ENCODE assay signal across 13 cellular contexts in genomic region chrX:47991263-47992092, GRCh38. TPM values are rescaled to one million over a fixed set of nuclear protein-coding genes. Genes with fewer than 3 reads are reported as not detected.
DNase-seq lines count a peak whose midpoint lies in the region; ATAC-seq, FAIRE-seq and TF ChIP-seq lines count a peak whose summit lies in the region.
"Had no signal": no experiment of that assay in that cellular context is flagged by ENCODE, and none has a peak within 500 bp of the region (broad histone marks: within the 10 kb centered on the region; RNA-seq: fewer than 3 reads in every experiment).

No MANE protein-coding gene starts in this region.

- POLR2A ChIA-PET in activated CD8-positive, alpha-beta T cell treated with anti-CD3 and anti-CD28 coated beads, Interleukin-2, amount 10 ng/mL, durations not matched to agents 7 days and 5 days (lab: Charles Lee): no interaction called here

- peak overlapping the region; percentile 84 for H3K27ac Mint-ChIP-seq in activated naive CD4-positive, alpha-beta T cell treated with anti-CD3 and anti-CD28 coated beads, Interleukin-2, amount 50 U/mL, for 24 hours
- peak overlapping the region; percentile 66 for H3K27ac Mint-ChIP-seq in activated CD8-positive, alpha-beta T cell treated with anti-CD3 and anti-CD28 coated beads, Interleukin-2, amount 10 ng/mL, durations not matched to agents 7 days and 5 days

- no peak for TF ChIP-seq CTCF in fibroblast of the aortic adventitia (IDR thresholded peaks at IDR 0.05; ENCODE audit: insufficient read depth, low read length)

- DNase-seq in activated naive CD4-positive, alpha-beta T cell (lab: John Stamatoyannopoulos, UW): no peak
- no peak for DNase-seq in activated CD8-positive, alpha-beta T cell treated with anti-CD3 and anti-CD28 coated beads, Interleukin-2, amount 10 ng/mL, durations not matched to agents 7 days and 5 days
- DNase-seq in fibroblast of the aortic adventitia (ENCODE audit: low read depth) (peak; percentile 7), HTR-8/SVneo (ENCODE audit: insufficient read length, low spot score) (no peak), RPMI8226 (no peak), KG1 (lab: John Stamatoyannopoulos, UW) (no peak)
- DNase-seq: kidney had no signal

- peaks cover 47% of the 10 kb centered on the region for H3K4me1 Mint-ChIP-seq in activated naive CD4-positive, alpha-beta T cell treated with anti-CD3 and anti-CD28 coated beads, Interleukin-2, amount 50 U/mL, for 24 hours
- peaks cover 23% of the 10 kb centered on the region for H3K4me1 Mint-ChIP-seq in activated CD8-positive, alpha-beta T cell treated with anti-CD3 and anti-CD28 coated beads, Interleukin-2, amount 10 ng/mL, durations not matched to agents 7 days and 5 days (ENCODE audit: low read depth)

- no peak overlapping the region for H3K4me3 ChIP-seq in fibroblast of the aortic adventitia (ENCODE audit: low read depth, low read length)
- H3K4me3 ChIP-seq: vagina had no signal

- H3K27me3 Mint-ChIP-seq in activated naive CD4-positive, alpha-beta T cell treated with anti-CD3 and anti-CD28 coated beads, Interleukin-2, amount 50 U/mL, for 24 hours: no peaks in the 10 kb centered on the region
- H3K27me3 Mint-ChIP-seq in activated CD8-positive, alpha-beta T cell treated with anti-CD3 and anti-CD28 coated beads, Interleukin-2, amount 10 ng/mL, durations not matched to agents 7 days and 5 days (ENCODE audit: low read depth): no peaks in the 10 kb centered on the region

- H3K36me3 Mint-ChIP-seq in activated naive CD4-positive, alpha-beta T cell treated with anti-CD3 and anti-CD28 coated beads, Interleukin-2, amount 50 U/mL, for 24 hours: peaks cover 20% of the 10 kb centered on the region
- H3K36me3 Mint-ChIP-seq in activated CD8-positive, alpha-beta T cell treated with anti-CD3 and anti-CD28 coated beads, Interleukin-2, amount 10 ng/mL, durations not matched to agents 7 days and 5 days (ENCODE audit: low read depth): peaks cover 87% of the 10 kb centered on the region

- CTCF ChIA-PET in activated CD8-positive, alpha-beta T cell treated with anti-CD3 and anti-CD28 coated beads, Interleukin-2, amount 10 ng/mL, durations not matched to agents 7 days and 5 days (lab: Charles Lee): no interaction called here

- no peak for FAIRE-seq in HTR-8/SVneo (lab: Jason Lieb, UNC)
- FAIRE-seq: kidney had no signal

- peaks cover under 1% of the 10 kb centered on the region for H3K9me3 Mint-ChIP-seq in activated naive CD4-positive, alpha-beta T cell treated with anti-CD3 and anti-CD28 coated beads, Interleukin-2, amount 50 U/mL, for 24 hours
- H3K9me3 Mint-ChIP-seq in activated CD8-positive, alpha-beta T cell treated with anti-CD3 and anti-CD28 coated beads, Interleukin-2, amount 10 ng/mL, durations not matched to agents 7 days and 5 days (ENCODE audit: insufficient read depth): peaks cover 37% of the 10 kb centered on the region

- no peak for ATAC-seq in activated CD8-positive, alpha-beta T cell treated with anti-CD3 and anti-CD28 coated beads, Interleukin-2, amount 10 ng/mL, durations not matched to agents 7 days and 5 days
- no peak for ATAC-seq in HG02970 (IDR thresholded peaks at IDR 0.05; ENCODE audit: low FRiP score, unreplicated experiment)

- peak overlapping the region; percentile 69 for H3K4me3 Mint-ChIP-seq in activated naive CD4-positive, alpha-beta T cell treated with anti-CD3 and anti-CD28 coated beads, Interleukin-2, amount 50 U/mL, for 24 hours
- H3K4me3 Mint-ChIP-seq in activated CD8-positive, alpha-beta T cell treated with anti-CD3 and anti-CD28 coated beads, Interleukin-2, amount 10 ng/mL, durations not matched to agents 7 days and 5 days: no peak overlapping the region

RNA-seq across cellular contexts. Expression of gene ZNF182, which starts 12.3 kb away (rescaled TPM):
- total RNA-seq in activated CD8-positive, alpha-beta T cell treated with anti-CD3 and anti-CD28 coated beads, Interleukin-2, amount 10 ng/mL, durations not matched to agents 7 days and 5 days: 10 to 100 TPM in 1 of 2 experiments, 1 to 10 TPM in 1; 9.0 to 10.2 TPM
- total RNA-seq in fibroblast of the aortic adventitia (ENCODE audit: low replicate concordance): 3.0 and 5.4 TPM in 2 replicates

RNA-seq across cellular contexts. Expression of gene SPACA5, which starts 15.3 kb away (rescaled TPM):
- not detected for total RNA-seq in activated CD8-positive, alpha-beta T cell treated with anti-CD3 and anti-CD28 coated beads, Interleukin-2, amount 10 ng/mL, durations not matched to agents 7 days and 5 days
- not detected in 2 replicates for total RNA-seq in fibroblast of the aortic adventitia (ENCODE audit: low replicate concordance)
- total RNA-seq: dermis microvascular lymphatic vessel endothelial cell, kidney, NCI-H460, SK-MEL-5, vagina had no signal
